In the genomic region with DNA sequence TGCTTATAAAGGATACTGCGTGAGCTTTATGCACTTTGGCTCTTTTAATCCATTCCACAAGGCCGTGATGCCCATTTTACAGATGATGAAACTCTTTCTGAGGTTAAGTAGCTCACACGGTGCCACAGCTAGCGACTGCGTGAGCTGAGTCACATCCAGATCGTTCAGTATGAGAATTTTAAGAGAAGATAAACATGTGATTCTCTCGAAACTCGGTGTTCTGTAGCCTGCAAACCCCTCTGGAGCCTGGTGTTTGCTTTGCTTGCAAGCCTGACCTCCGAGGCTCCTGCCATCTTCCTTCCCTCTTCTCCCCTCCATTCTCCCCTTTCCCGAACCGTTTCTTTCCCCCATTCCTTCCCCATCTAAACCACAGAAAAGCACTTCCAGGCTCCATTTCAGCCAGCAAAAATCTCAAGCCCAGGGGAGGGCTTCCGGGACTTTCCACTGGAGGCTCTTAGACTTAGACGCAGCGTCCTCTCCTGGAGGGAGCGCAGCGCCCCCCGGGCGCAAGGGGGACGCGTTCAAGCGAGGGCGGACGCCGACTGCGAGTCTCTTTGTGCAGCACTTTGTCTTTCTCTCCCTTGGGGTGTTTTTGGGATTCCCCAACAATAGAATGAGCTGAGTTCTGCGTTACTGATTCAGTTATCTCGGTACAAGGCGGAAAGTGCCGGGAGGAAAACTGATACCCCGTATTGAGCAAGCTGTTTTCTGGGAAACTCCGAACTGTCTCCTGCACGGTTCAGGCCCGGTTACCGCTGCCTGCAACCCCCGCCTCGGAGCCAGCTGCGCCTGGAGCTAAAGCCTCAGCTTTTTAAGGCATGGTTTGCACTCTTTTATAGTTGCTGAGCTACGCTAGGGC, we compare ENCODE assay signal across 7 cellular contexts. TPM values are rescaled to one million over a fixed set of nuclear protein-coding genes. Genes with fewer than 3 reads are reported as not detected.
A peak's percentile ranks its signal among the peaks of the same experiment; 100 is the strongest.
DNase-seq lines count a peak whose midpoint lies in the region; ATAC-seq and TF ChIP-seq lines count a peak whose summit lies in the region.

No MANE protein-coding gene starts in this region.

- in situ Hi-C loops in brain microvascular endothelial cell (cut with HindIII; ENCODE audit: low pct_ligation_motif_present, low sequenced_read_pairs), result no loop called here

- no peak overlapping the region for H3K9ac ChIP-seq in liver (ENCODE audit: low read depth in 1 of 2, low read length in 2 of 2)

- peaks cover 0 to 8% (median 6%) of the 10 kb centered on the region in 4 donors for H3K4me1 ChIP-seq in liver (ENCODE audit: control insufficient read depth in 4 of 4, insufficient read depth in 4 of 4, low read length in 3 of 4)

- ATAC-seq in HG03565 (IDR thresholded peaks at IDR 0.05; ENCODE audit: unreplicated experiment), result peak; percentile 56

- TF ChIP-seq RAD21 in liver (IDR thresholded peaks at IDR 0.05), result peak; percentile 25 to 39

- H3K9me3 ChIP-seq in liver (ENCODE audit: control insufficient read depth in 4 of 4, low read length in 3 of 4), result no peaks in the 10 kb centered on the region

- H3K27ac ChIP-seq in brain microvascular endothelial cell, result peak overlapping the region; percentile 49
- H3K27ac ChIP-seq in liver (ENCODE audit: low read depth in 1 of 2, low read length in 2 of 2), result no peak overlapping the region

- H3K27me3 ChIP-seq in brain microvascular endothelial cell (replicated peaks), result no peaks in the 10 kb centered on the region
- H3K27me3 ChIP-seq in liver (ENCODE audit: control insufficient read depth in 4 of 4, insufficient read depth in 4 of 4, low read length in 3 of 4), result peaks cover 0 to 3% (median 0%) of the 10 kb centered on the region in 4 donors

- 24% methylated on average over 38 of the region's 38 CpGs for WGBS in liver

- H3K36me3 ChIP-seq in brain microvascular endothelial cell (replicated peaks) (no peaks in the 10 kb centered on the region), liver (ENCODE audit: control insufficient read depth in 4 of 4, insufficient read depth in 3 of 4, low read depth in 1 of 4, low read length in 3 of 4) (no peaks in the 10 kb centered on the region)

- DNase-seq in GM10266 (ENCODE audit: extremely low spot score), result peak; percentile 66
- DNase-seq in GM20000 (ENCODE audit: low spot score), result peak; percentile 74
- peak; percentile 48 for DNase-seq in brain microvascular endothelial cell
- peak; percentile 69 for DNase-seq in stromal cell of bone marrow (ENCODE audit: low read depth)
- no peak for DNase-seq in NCI-H2196 treated with DMSO at 0.1 percent for 48 hours (lab: John Stamatoyannopoulos, UW; ENCODE audit: unreplicated experiment)

- H3K4me3 ChIP-seq in brain microvascular endothelial cell (ENCODE audit: low read depth, low read length), result peak overlapping the region; percentile 38
- peak overlapping the region in 1 of 3 donors; percentile 25 for H3K4me3 ChIP-seq in liver (ENCODE audit: low read depth in 1 of 3, low read length in 3 of 3)

- TF ChIP-seq CTCF in GM10266 (IDR thresholded peaks at IDR 0.05; ENCODE audit: control insufficient read depth, insufficient read depth, low read depth, missing control alignments), result peak; percentile 66
- peak; percentile 39 for TF ChIP-seq CTCF in GM20000 (IDR thresholded peaks at IDR 0.05; ENCODE audit: extremely low read depth, missing control alignments)
- TF ChIP-seq CTCF in brain microvascular endothelial cell (IDR thresholded peaks at IDR 0.05; ENCODE audit: low read depth, low read length, missing control alignments), result peak; percentile 71
- no peak for TF ChIP-seq CTCF in liver (IDR thresholded peaks at IDR 0.05; ENCODE audit: low read depth, low read length, missing input control)

TF ChIP-seq in liver, 16 proteins besides CTCF, POLR2A, EP300 and RAD21:
- TF ChIP-seq HNF4G (IDR thresholded peaks at IDR 0.05) (no peak), YY1 (IDR thresholded peaks at IDR 0.05) (no peak)

RNA-seq across cellular contexts. Expression of a gene that starts 38.0 kb away (rescaled TPM):
- 1 to 10 TPM in 1 of 2 donors, under 1 TPM in 1; 0.84 to 6.8 TPM for total RNA-seq in liver
- polyA plus RNA-seq in liver, result 1 to 10 TPM; 2.7 to 3.6 TPM
